Comparison of ENCODE assay signal across 1 cellular context in the genomic region with DNA sequence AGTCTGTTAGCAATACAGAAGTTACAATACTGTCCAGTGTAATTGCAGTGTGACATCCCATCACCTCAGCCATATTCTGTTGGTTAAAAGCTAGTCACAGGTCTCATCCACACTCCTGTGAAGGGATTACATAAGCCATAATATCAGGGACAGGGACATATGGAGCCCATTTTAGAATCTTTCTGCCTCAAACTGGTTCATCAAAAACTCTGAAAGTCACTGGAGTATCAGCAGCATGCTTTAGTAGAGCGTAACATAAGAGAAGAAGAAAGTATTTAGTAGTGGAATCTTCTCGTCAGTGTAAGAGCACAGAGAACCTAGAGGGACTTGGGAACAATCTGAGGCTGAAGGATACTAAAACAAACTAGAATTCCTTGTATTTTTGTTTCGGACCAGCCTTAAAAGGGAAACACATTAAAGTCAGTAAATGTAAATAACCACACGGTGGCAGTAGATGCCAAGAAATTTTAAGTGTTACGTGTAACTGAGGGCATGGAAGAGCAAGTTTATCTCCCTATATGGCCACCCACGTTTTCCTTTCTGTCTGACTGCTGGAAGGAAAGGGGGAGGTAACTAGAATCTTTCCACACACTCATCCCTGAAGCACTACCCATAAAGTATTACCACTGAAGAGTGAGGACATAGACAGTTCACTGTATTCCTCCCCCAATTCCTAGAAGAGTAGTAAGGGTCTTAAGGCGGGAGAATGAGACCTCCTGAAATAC.
TF ChIP-seq lines count a peak whose summit lies in the region.

No MANE protein-coding gene starts in this region.

TF ChIP-seq in GM12878, 131 proteins besides CTCF, POLR2A, EP300 and RAD21 (continued from another document):
- TF ChIP-seq CBFB (IDR thresholded peaks at IDR 0.05; ENCODE audit: low read depth) = no peak
- no peak for TF ChIP-seq CBX5 (IDR thresholded peaks at IDR 0.05; ENCODE audit: low read depth)
- TF ChIP-seq NBN (IDR thresholded peaks at IDR 0.05) = peak; percentile 64
- TF ChIP-seq, protein P1, sequence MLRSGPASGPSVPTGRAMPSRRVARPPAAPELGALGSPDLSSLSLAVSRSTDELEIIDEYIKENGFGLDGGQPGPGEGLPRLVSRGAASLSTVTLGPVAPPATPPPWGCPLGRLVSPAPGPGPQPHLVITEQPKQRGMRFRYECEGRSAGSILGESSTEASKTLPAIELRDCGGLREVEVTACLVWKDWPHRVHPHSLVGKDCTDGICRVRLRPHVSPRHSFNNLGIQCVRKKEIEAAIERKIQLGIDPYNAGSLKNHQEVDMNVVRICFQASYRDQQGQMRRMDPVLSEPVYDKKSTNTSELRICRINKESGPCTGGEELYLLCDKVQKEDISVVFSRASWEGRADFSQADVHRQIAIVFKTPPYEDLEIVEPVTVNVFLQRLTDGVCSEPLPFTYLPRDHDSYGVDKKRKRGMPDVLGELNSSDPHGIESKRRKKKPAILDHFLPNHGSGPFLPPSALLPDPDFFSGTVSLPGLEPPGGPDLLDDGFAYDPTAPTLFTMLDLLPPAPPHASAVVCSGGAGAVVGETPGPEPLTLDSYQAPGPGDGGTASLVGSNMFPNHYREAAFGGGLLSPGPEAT (IDR thresholded peaks at IDR 0.05; ENCODE audit: low read depth) = peak; percentile 41; the same call in 1 of the 2 replicates
- TF ChIP-seq POU2F2 (IDR thresholded peaks at IDR 0.05; ENCODE audit: borderline replicate concordance, low read depth, low read length) = no peak
- peak; percentile 33; the same call in 1 of the 2 replicates for TF ChIP-seq CREM (IDR thresholded peaks at IDR 0.05; ENCODE audit: low read depth)
- no peak for TF ChIP-seq NKRF (conservative IDR thresholded peaks at IDR 0.05)
- peak; percentile 26; the same call in 1 of the 2 replicates for TF ChIP-seq DPF2 (IDR thresholded peaks at IDR 0.05)
- peak; percentile 52; the same call in 1 of the 2 replicates for TF ChIP-seq FOXK2 (IDR thresholded peaks at IDR 0.05)
- TF ChIP-seq SRF (IDR thresholded peaks at IDR 0.05; ENCODE audit: low read depth in 2 of 2, low read length in 2 of 2) = peak; percentile 31 to 88; a peak in 3 of 4 replicates
- 0 out of 2 replicates have a peak, but pooled peaks have one; percentile 22 for TF ChIP-seq STAT3 (IDR thresholded peaks at IDR 0.05; ENCODE audit: low read depth, low read length)
- 0 out of 2 replicates have a peak, but pooled peaks have one; percentile 44 for TF ChIP-seq FOXM1 (IDR thresholded peaks at IDR 0.05; ENCODE audit: low read depth, low read length)
- TF ChIP-seq POLR2AphosphoS5 (IDR thresholded peaks at IDR 0.05; ENCODE audit: low read length) = no peak
- peak; percentile 88 for TF ChIP-seq SMC3 (IDR thresholded peaks at IDR 0.05; ENCODE audit: borderline replicate concordance, low read length)
TF ChIP-seq in GM12878: peak in this region for 14.
